8 cellular contexts compared by ENCODE assay signal in the genomic region with DNA sequence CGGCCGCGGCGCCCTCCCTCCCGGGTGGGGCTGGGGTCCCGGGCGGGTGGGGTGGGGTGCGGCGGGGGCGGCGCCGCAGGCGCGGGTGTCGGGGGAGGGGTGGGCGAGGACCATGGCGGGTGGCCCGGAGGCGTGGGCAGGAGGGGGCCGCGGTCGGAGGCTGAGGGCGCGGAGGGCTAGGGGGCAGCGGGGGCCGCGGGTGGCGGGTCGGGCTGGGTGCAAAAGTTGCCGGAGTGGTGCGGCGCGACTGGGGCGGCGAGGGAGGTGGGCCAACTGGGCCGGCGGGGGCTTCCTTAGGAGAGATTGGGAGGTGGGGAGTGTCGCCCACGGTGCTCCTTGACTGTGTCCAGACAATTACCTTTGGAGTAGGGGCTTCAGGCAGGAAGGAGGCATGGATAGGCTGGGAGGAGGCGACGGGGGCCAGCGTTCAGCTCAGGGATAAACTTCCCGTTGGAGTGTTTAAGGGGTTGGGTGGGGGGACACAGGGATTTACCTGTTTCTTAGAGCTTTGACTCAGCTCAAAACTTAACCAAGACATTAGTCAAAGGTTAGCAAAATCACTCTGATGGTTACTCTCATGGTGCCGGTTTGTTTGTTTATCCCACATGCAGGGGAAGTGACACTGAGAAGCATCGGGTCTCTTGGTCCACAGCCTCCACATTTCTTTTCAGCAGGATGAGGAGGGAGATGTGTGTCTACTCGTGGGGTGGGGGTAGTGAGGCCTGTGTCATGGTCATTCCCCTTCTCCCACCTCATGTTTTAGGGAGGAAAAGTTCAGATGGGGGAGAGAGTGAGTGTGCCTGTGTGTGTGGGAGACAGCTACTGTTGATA. TPM values are rescaled to one million over a fixed set of nuclear protein-coding genes. Genes with fewer than 3 reads are reported as not detected.
DNase-seq lines count a peak whose midpoint lies in the region; ATAC-seq and TF ChIP-seq lines count a peak whose summit lies in the region.

No MANE protein-coding gene starts in this region.

- peak overlapping the region; percentile 67 for H3K27ac ChIP-seq in GM23338 (ENCODE audit: low read depth)

- H3K27ac Mint-ChIP-seq in GM23338 (peak overlapping the region; percentile 95), memory B cell (peak overlapping the region; percentile 95)
- H3K27ac Mint-ChIP-seq in effector memory CD8-positive, alpha-beta T cell = peak overlapping the region; percentile 98 to 99

- H3K9me3 Mint-ChIP-seq in GM23338 (no peaks in the 10 kb centered on the region), memory B cell (no peaks in the 10 kb centered on the region)
- H3K9me3 Mint-ChIP-seq in effector memory CD8-positive, alpha-beta T cell = no peaks in the 10 kb centered on the region

- DNase-seq in G401 (ENCODE audit: low spot score) (peak; percentile 52), GM23338 (ENCODE audit: low spot score) (peak; percentile 43), LNCaP clone FGC (ENCODE audit: low read depth) (peak; percentile 3), memory B cell (ENCODE audit: low spot score in 2 of 2) (peak; percentile 23 to 43), NCI-H2171 treated with DMSO at 0.1 percent for 48 hours (lab: John Stamatoyannopoulos, UW) (no peak)
- peak; percentile 15 for DNase-seq in activated CD4-positive, alpha-beta T cell treated with anti-CD3 and anti-CD28 coated beads, Interleukin-2, amount 50 U/mL, for 1 hour
- peak; percentile 24 to 33 (median 27) for DNase-seq in effector memory CD8-positive, alpha-beta T cell
- DNase-seq in stimulated activated CD8-positive, alpha-beta memory T cell treated with anti-CD3 and anti-CD28 coated beads, Interleukin-4, amount 100 ng/mL, for 24 hours (ENCODE audit: low read depth) = peak; percentile 16

- no peak for TF ChIP-seq CTCF in GM23338 (conservative IDR thresholded peaks at IDR 0.05; ENCODE audit: low read depth in 2 of 2)
- TF ChIP-seq CTCF in LNCaP clone FGC (IDR thresholded peaks at IDR 0.05; ENCODE audit: control insufficient read depth, extremely low read depth, insufficient read depth) = no peak

- H4K20me1 ChIP-seq in GM23338 (replicated peaks; ENCODE audit: insufficient read depth) = peaks cover 11% of the 10 kb centered on the region; the same call in 1 of the 2 replicates

- H2AFZ ChIP-seq in GM23338 = no peak overlapping the region

- in situ Hi-C loops in G401 (cut with HindIII; ENCODE audit: low sequenced_read_pairs) = no loop called here

- H3K4me3 ChIP-seq in GM23338 (peak overlapping the region; percentile 72), LNCaP clone FGC (ENCODE audit: low read depth, low read length) (peak overlapping the region; percentile 70)

- H3K27me3 Mint-ChIP-seq in GM23338 (ENCODE audit: insufficient read depth, low read depth, poor library complexity) (peaks cover 11% of the 10 kb centered on the region), memory B cell (no peaks in the 10 kb centered on the region)
- H3K27me3 Mint-ChIP-seq in effector memory CD8-positive, alpha-beta T cell = no peaks in the 10 kb centered on the region

- H3K79me2 ChIP-seq in GM23338 (replicated peaks; ENCODE audit: insufficient read depth) = peaks cover 52% of the 10 kb centered on the region

- peaks cover 20% of the 10 kb centered on the region for H3K4me1 ChIP-seq in GM23338 (ENCODE audit: insufficient read depth)

- H3K36me3 ChIP-seq in GM23338 (ENCODE audit: insufficient read depth) = no peaks in the 10 kb centered on the region

- H3K36me3 Mint-ChIP-seq in GM23338 (ENCODE audit: low read depth) (no peaks in the 10 kb centered on the region), memory B cell (no peaks in the 10 kb centered on the region)
- peaks cover 21% of the 10 kb centered on the region for H3K36me3 Mint-ChIP-seq in effector memory CD8-positive, alpha-beta T cell (ENCODE audit: insufficient read depth)

- ATAC-seq in GM23338 (peak; percentile 18), memory B cell (ENCODE audit: low read depth) (peak; percentile 15)
- peak; percentile 8 for ATAC-seq in effector memory CD8-positive, alpha-beta T cell (replicated peaks)

- H3K27me3 ChIP-seq in GM23338 (ENCODE audit: insufficient read depth) = no peaks in the 10 kb centered on the region

- H3K9me2 ChIP-seq in GM23338 (ENCODE audit: insufficient read depth) = no peaks in the 10 kb centered on the region; the same call in 1 of the 2 replicates

- H3K4me1 Mint-ChIP-seq in GM23338 = peaks cover 44% of the 10 kb centered on the region
- H3K4me1 Mint-ChIP-seq in effector memory CD8-positive, alpha-beta T cell (ENCODE audit: low read depth in 2 of 2) = peaks cover 25 to 40% of the 10 kb centered on the region in 2 donors
- peaks cover 30% of the 10 kb centered on the region for H3K4me1 Mint-ChIP-seq in memory B cell

- H3F3A ChIP-seq in GM23338 (replicated peaks; ENCODE audit: low read depth) = no peaks in the 10 kb centered on the region

- H3K4me2 ChIP-seq in GM23338 = peak overlapping the region; percentile 83

- H3K4me3 Mint-ChIP-seq in GM23338 (peak overlapping the region; percentile 99), memory B cell (peak overlapping the region; percentile 98)
- H3K4me3 Mint-ChIP-seq in effector memory CD8-positive, alpha-beta T cell = peak overlapping the region; percentile 98

TF ChIP-seq in GM23338, 12 proteins besides CTCF, POLR2A, EP300 and RAD21 (continues in another document):
- TF ChIP-seq, protein P1, sequence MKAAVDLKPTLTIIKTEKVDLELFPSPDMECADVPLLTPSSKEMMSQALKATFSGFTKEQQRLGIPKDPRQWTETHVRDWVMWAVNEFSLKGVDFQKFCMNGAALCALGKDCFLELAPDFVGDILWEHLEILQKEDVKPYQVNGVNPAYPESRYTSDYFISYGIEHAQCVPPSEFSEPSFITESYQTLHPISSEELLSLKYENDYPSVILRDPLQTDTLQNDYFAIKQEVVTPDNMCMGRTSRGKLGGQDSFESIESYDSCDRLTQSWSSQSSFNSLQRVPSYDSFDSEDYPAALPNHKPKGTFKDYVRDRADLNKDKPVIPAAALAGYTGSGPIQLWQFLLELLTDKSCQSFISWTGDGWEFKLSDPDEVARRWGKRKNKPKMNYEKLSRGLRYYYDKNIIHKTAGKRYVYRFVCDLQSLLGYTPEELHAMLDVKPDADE (IDR thresholded peaks at IDR 0.05) = no peak
- TF ChIP-seq ZNF331 (CRISPR knock-in tag; IDR thresholded peaks at IDR 0.05; ENCODE audit: low read depth) (no peak), ZNF114 (CRISPR knock-in tag; IDR thresholded peaks at IDR 0.05) (no peak), EZH2phosphoT487 (IDR thresholded peaks at IDR 0.05; ENCODE audit: unreplicated experiment) (no peak), CREB1 (CRISPR knock-in tag; IDR thresholded peaks at IDR 0.05; ENCODE audit: low read depth) (no peak), NANOG (IDR thresholded peaks at IDR 0.05; ENCODE audit: borderline replicate concordance) (no peak), STAT1 (IDR thresholded peaks at IDR 0.05; ENCODE audit: unreplicated experiment) (no peak)

RNA-seq across cellular contexts. Expression of a gene that starts 0.9 kb away (rescaled TPM):
- 23.8 and 30.0 TPM in 2 replicates for total RNA-seq in G401 (2014; rRNA removed; shearing (Covaris generic))
- total RNA-seq in GM23338 (2014; rRNA removed; shearing (Covaris generic)) = 62.8 and 65.1 TPM in 2 replicates
- polyA plus RNA-seq in GM23338 (2016; fragmentation: Nextera tagmentation; extraction: Ambion mirVana) = 18.2 and 19.6 TPM in 2 replicates
